ENCODE assay signal across 34 cellular contexts in the genomic region with DNA sequence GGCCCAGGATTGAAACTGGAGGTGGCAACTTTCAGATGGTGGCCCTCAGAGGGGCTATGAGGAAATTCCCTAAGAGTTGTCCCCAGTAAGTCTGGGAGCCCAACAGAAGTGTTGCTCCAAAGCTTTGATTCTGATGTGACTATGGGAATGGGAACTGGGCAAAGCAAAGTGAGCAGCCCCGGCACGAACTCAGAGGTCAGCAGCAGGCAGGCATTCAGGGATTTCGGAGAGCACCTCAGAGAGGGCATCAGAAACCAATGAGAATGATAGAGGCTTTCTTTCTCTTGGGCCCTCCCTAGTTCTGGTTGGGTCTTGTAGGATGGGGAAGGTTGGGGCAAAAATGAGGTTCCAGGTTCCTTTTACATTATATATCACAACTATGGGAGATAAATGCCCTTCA.
DNase-seq lines count a peak whose midpoint lies in the region; ATAC-seq and TF ChIP-seq lines count a peak whose summit lies in the region.
"Had no signal": no experiment of that assay in that cellular context is flagged by ENCODE, and none has a peak within 500 bp of the region (broad histone marks: within the 10 kb centered on the region; RNA-seq: fewer than 3 reads in every experiment).

No MANE protein-coding gene starts in this region.

- H3K27ac Mint-ChIP-seq in osteocyte (ENCODE audit: unreplicated experiment), result no peak overlapping the region
- no peak overlapping the region for H3K27ac Mint-ChIP-seq in CD8-positive, alpha-beta memory T cell
- H3K27ac Mint-ChIP-seq: B cell; CD4-positive, alpha-beta memory T cell; CD4-positive, alpha-beta T cell; CD4-positive, CD25-positive, alpha-beta regulatory T cell; CD8-positive, alpha-beta T cell had no signal

- no peak for TF ChIP-seq CTCF in esophagus muscularis mucosa (IDR thresholded peaks at IDR 0.05)
- TF ChIP-seq CTCF in osteocyte (IDR thresholded peaks at IDR 0.05), result no peak

- no peak for ATAC-seq in HG03469 (IDR thresholded peaks at IDR 0.05; ENCODE audit: unreplicated experiment)
- ATAC-seq: A549; CD8-positive, alpha-beta T cell had no signal

- POLR2A ChIA-PET in CD8-positive, alpha-beta memory T cell (lab: Charles Lee), result no interaction called here

- no peaks in the 10 kb centered on the region for H3K9me3 ChIP-seq in esophagus muscularis mucosa
- H3K9me3 ChIP-seq in CD8-positive, alpha-beta memory T cell (ENCODE audit: low read length), result no peaks in the 10 kb centered on the region
- H3K9me3 ChIP-seq: A549; BE2C; BLaER1; BLaER1 treated with 17β-estradiol and CSF1 and Interleukin-3, amounts not matched to agents 10 nM and 100 nM; Caco-2 had no signal

- H3K27me3 Mint-ChIP-seq in osteocyte (ENCODE audit: unreplicated experiment), result no peaks in the 10 kb centered on the region
- H3K27me3 Mint-ChIP-seq in CD8-positive, alpha-beta memory T cell, result peaks cover 6 to 25% of the 10 kb centered on the region in 2 donors

- no peak overlapping the region for H3K4me3 Mint-ChIP-seq in osteocyte (ENCODE audit: unreplicated experiment)
- H3K4me3 Mint-ChIP-seq in CD8-positive, alpha-beta memory T cell, result no peak overlapping the region
- H3K4me3 Mint-ChIP-seq: B cell; CD14-positive monocyte; CD4-positive, alpha-beta memory T cell; CD4-positive, alpha-beta T cell; CD4-positive, CD25-positive, alpha-beta regulatory T cell; CD8-positive, alpha-beta T cell had no signal

- CTCF ChIA-PET in CD8-positive, alpha-beta memory T cell (lab: Charles Lee), result no interaction called here

- no peaks in the 10 kb centered on the region for H3K9me3 Mint-ChIP-seq in osteocyte (ENCODE audit: unreplicated experiment)
- peaks cover 0 to 3% (median 0%) of the 10 kb centered on the region in 5 donors for H3K9me3 Mint-ChIP-seq in CD8-positive, alpha-beta memory T cell
- H3K9me3 Mint-ChIP-seq: CD4-positive, alpha-beta T cell; CD4-positive, CD25-positive, alpha-beta regulatory T cell; CD8-positive, alpha-beta T cell had no signal

- H3K4me1 ChIP-seq in esophagus muscularis mucosa, result no peaks in the 10 kb centered on the region
- H3K4me1 ChIP-seq in CD8-positive, alpha-beta memory T cell (ENCODE audit: insufficient read depth, low read length), result no peaks in the 10 kb centered on the region
- H3K4me1 ChIP-seq: A549; BE2C; BLaER1; BLaER1 treated with 17β-estradiol and CSF1 and Interleukin-3, amounts not matched to agents 10 nM and 100 nM; Caco-2 had no signal

- H3K36me3 Mint-ChIP-seq in osteocyte (ENCODE audit: unreplicated experiment), result no peaks in the 10 kb centered on the region
- no peaks in the 10 kb centered on the region for H3K36me3 Mint-ChIP-seq in CD8-positive, alpha-beta memory T cell
- H3K36me3 Mint-ChIP-seq: CD14-positive monocyte; CD4-positive, alpha-beta memory T cell; CD4-positive, CD25-positive, alpha-beta regulatory T cell; CD8-positive, alpha-beta T cell had no signal

- H3K36me3 ChIP-seq in esophagus muscularis mucosa, result no peaks in the 10 kb centered on the region
- no peaks in the 10 kb centered on the region for H3K36me3 ChIP-seq in CD8-positive, alpha-beta memory T cell (ENCODE audit: insufficient read depth, low read length)
- H3K36me3 ChIP-seq: BE2C; BLaER1; BLaER1 treated with 17β-estradiol and CSF1 and Interleukin-3, amounts not matched to agents 10 nM and 100 nM had no signal

- H3K4me1 Mint-ChIP-seq in osteocyte (ENCODE audit: unreplicated experiment), result no peaks in the 10 kb centered on the region
- H3K4me1 Mint-ChIP-seq in CD8-positive, alpha-beta memory T cell, result no peaks in the 10 kb centered on the region
- H3K4me1 Mint-ChIP-seq: B cell; CD14-positive monocyte; CD4-positive, alpha-beta memory T cell; CD4-positive, CD25-positive, alpha-beta regulatory T cell had no signal

- H3K27me3 ChIP-seq in esophagus muscularis mucosa, result peaks cover 0 to 8% (median 0%) of the 10 kb centered on the region in 4 donors
- no peaks in the 10 kb centered on the region for H3K27me3 ChIP-seq in CD8-positive, alpha-beta memory T cell (ENCODE audit: insufficient read depth, low read length, poor library complexity, severe bottlenecking)
- H3K27me3 ChIP-seq: BE2C; BLaER1; BLaER1 treated with 17β-estradiol and CSF1 and Interleukin-3, amounts not matched to agents 10 nM and 100 nM had no signal

- TF ChIP-seq POLR2A in esophagus muscularis mucosa (IDR thresholded peaks at IDR 0.05; ENCODE audit: low read depth), result no peak
- no peak for TF ChIP-seq POLR2A in erythroblast (IDR thresholded peaks at IDR 0.05; ENCODE audit: low read length)

- intact Hi-C loops in esophagus muscularis mucosa (cut with DNase I), result no loop called here

- DNase-seq in activated CD8-positive, alpha-beta memory T cell treated with anti-CD3 and anti-CD28 coated beads for 24 hours, result peak; percentile 13
- no peak for DNase-seq in activated CD8-positive, alpha-beta memory T cell treated with anti-CD3 and anti-CD28 coated beads, Interleukin-2, amount 50 U/mL, for 48 hours
- peak; percentile 85 for DNase-seq in esophagus muscularis mucosa (ENCODE audit: extremely low spot score)
- DNase-seq in islet precursor cell, result peak; percentile 1
- peak; percentile 11 for DNase-seq in osteocyte (ENCODE audit: extremely low spot score, unreplicated experiment)
- DNase-seq in CD8-positive, alpha-beta memory T cell, result no peak
- DNase-seq in erythroblast (lab: John Stamatoyannopoulos, UW), result no peak
- DNase-seq: 8988T; ACHN; AML-193; BE2C; C1 segment of cervical spinal cord; Caco-2; Calu3; CD4-positive, alpha-beta memory T cell; CD4-positive, alpha-beta T cell; CD4-positive, CD25-positive, alpha-beta regulatory T cell; CD8-positive, alpha-beta T cell; COR-L47; DMS 273 treated with DMSO at 0.1 percent for 48 hours; DMS153; DMS53; DMS79; DMS79 treated with DMSO at 0.1 percent for 48 hours; DND-41; EL had no signal

- no peak for TF ChIP-seq EP300 in esophagus muscularis mucosa (IDR thresholded peaks at IDR 0.05)

- H3K27ac ChIP-seq in esophagus muscularis mucosa (replicated peaks in 1 of 4), result no peak overlapping the region
- no peak overlapping the region for H3K27ac ChIP-seq in CD8-positive, alpha-beta memory T cell (ENCODE audit: low read depth, low read length)
- H3K27ac ChIP-seq: 22Rv1; A549; BLaER1; BLaER1 treated with 17β-estradiol and CSF1 and Interleukin-3, amounts not matched to agents 10 nM and 100 nM; C4-2B had no signal

- H3K4me3 ChIP-seq in esophagus muscularis mucosa, result no peak overlapping the region
- H3K4me3 ChIP-seq in CD8-positive, alpha-beta memory T cell (ENCODE audit: low read length), result no peak overlapping the region
- H3K4me3 ChIP-seq: A549; BLaER1; BLaER1 treated with 17β-estradiol and CSF1 and Interleukin-3, amounts not matched to agents 10 nM and 100 nM had no signal

- WGBS in esophagus muscularis mucosa, result 78% methylated on average over 3 of the region's 3 CpGs

Comparison
In these comparisons a context has a peak if more than half of its experiments do, and no peak if none do; other contexts are left out.
1. DNase-seq: peak in activated CD8-positive, alpha-beta memory T cell treated with anti-CD3 and anti-CD28 coated beads for 24 hours (single experiment), esophagus muscularis mucosa (single experiment), islet precursor cell (single experiment) and osteocyte (single experiment); none in activated CD8-positive, alpha-beta memory T cell treated with anti-CD3 and anti-CD28 coated beads, Interleukin-2, amount 50 U/mL, for 48 hours (single experiment), CD8-positive, alpha-beta memory T cell (0 of 5) and erythroblast (0 of 2).